In the genomic region with DNA sequence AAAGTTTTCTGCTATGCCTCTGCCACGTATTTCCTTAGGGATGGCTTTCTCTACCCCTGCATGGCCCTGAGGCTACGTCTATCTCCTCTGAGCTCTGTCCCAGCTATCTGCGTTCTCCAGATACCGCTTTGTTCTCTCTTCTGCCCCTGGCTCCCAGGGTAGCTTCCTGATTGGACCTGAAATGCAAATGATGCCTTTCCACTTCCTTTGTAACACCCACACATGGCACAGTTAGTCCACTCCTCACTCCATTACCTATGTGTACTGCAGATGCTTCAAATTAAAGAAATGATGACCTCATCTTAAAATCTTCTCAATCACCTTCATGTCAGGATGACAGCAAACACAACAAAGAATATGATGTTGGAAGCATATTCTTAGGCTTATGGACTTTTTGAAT, we compare ENCODE assay signal across 1 cellular context.
TF ChIP-seq lines count a peak whose summit lies in the region.

No MANE protein-coding gene starts in this region.

TF ChIP-seq in GM23338, 12 proteins besides CTCF, POLR2A, EP300 and RAD21 (continued from another document):
- no peak for TF ChIP-seq ZNF462 (CRISPR knock-in tag; IDR thresholded peaks at IDR 0.05)
- TF ChIP-seq CREB1 (CRISPR knock-in tag; IDR thresholded peaks at IDR 0.05; ENCODE audit: low read depth): no peak
TF ChIP-seq in GM23338: peak in this region for 0.
